ENCODE assay signal across 15 cellular contexts in genomic region chr12:11347810-11348209, GRCh38. TPM values are rescaled to one million over a fixed set of nuclear protein-coding genes. Genes with fewer than 3 reads are reported as not detected.
DNase-seq lines count a peak whose midpoint lies in the region; ATAC-seq, FAIRE-seq and TF ChIP-seq lines count a peak whose summit lies in the region.
"Had no signal": no experiment of that assay in that cellular context is flagged by ENCODE, and none has a peak within 500 bp of the region (broad histone marks: within the 10 kb centered on the region; RNA-seq: fewer than 3 reads in every experiment).

No MANE protein-coding gene starts in this region.

- no peak overlapping the region for H2BK12ac ChIP-seq in H1 (ENCODE audit: low read depth, low read length)

- H2BK120ac ChIP-seq in H1 (replicated peaks; ENCODE audit: low read depth, low read length), result no peak overlapping the region

- H3K4me1 ChIP-seq in H1 (replicated peaks in 1 of 4; ENCODE audit: control insufficient read depth in 3 of 4, insufficient read depth in 4 of 4, low read length in 3 of 4), result no peaks in the 10 kb centered on the region
- H3K4me1 ChIP-seq: prostate gland had no signal

- no peak overlapping the region for H3K18ac ChIP-seq in H1 (ENCODE audit: extremely low read depth, low read length)

- peak; percentile 39 for FAIRE-seq in H1 (lab: Jason Lieb, UNC)

- H4K20me1 ChIP-seq in H1 (replicated peaks in 1 of 2; ENCODE audit: control insufficient read depth in 1 of 2, insufficient read depth in 2 of 2, low read length in 2 of 2), result no peaks in the 10 kb centered on the region
- H4K20me1 ChIP-seq: BLaER1 treated with 17β-estradiol and CSF1 and Interleukin-3, amounts not matched to agents 10 nM and 100 nM had no signal

- H2BK15ac ChIP-seq in H1 (ENCODE audit: low read length), result no peak overlapping the region

- no peaks in the 10 kb centered on the region for H3K79me1 ChIP-seq in H1 (ENCODE audit: low read depth, low read length)

- no peaks in the 10 kb centered on the region for H3K79me2 ChIP-seq in H1 (ENCODE audit: control insufficient read depth in 1 of 2, insufficient read depth in 2 of 2, low read length in 2 of 2)

- no peaks in the 10 kb centered on the region for H3K36me3 ChIP-seq in H1 (ENCODE audit: control insufficient read depth in 2 of 4, insufficient read depth in 4 of 4, low read length in 3 of 4)
- H3K36me3 ChIP-seq: BLaER1 treated with 17β-estradiol and CSF1 and Interleukin-3, amounts not matched to agents 10 nM and 100 nM; MG63; prostate gland had no signal

- no peak for TF ChIP-seq POLR2A in H1 (IDR thresholded peaks at IDR 0.05; ENCODE audit: control extremely low read depth in 1 of 2, low read depth in 2 of 2, low read length in 2 of 2)

- no peak overlapping the region for H2AFZ ChIP-seq in H1 (ENCODE audit: low read length)

- no peak overlapping the region for H3K9ac ChIP-seq in H1 (replicated peaks in 1 of 4; ENCODE audit: extremely low read depth in 1 of 4, low read depth in 3 of 4, low read length in 3 of 4)
- H3K9ac ChIP-seq: BLaER1 treated with 17β-estradiol and CSF1 and Interleukin-3, amounts not matched to agents 10 nM and 100 nM had no signal

- H2BK5ac ChIP-seq in H1 (ENCODE audit: low read depth, low read length), result no peak overlapping the region

- no peak overlapping the region for H4K8ac ChIP-seq in H1 (ENCODE audit: extremely low read depth, insufficient read depth, low read length)

- no peaks in the 10 kb centered on the region for H3K9me3 ChIP-seq in H1 (ENCODE audit: insufficient read depth in 2 of 2, low read depth in 1 of 2, low read length in 1 of 2)
- H3K9me3 ChIP-seq: MG63, prostate gland had no signal

- no peak overlapping the region for H2AK5ac ChIP-seq in H1 (ENCODE audit: low read depth, low read length)

- H3K56ac ChIP-seq in H1 (replicated peaks; ENCODE audit: insufficient read length, low read depth, low read length), result no peak overlapping the region

- no peak overlapping the region for H2BK20ac ChIP-seq in H1 (ENCODE audit: low read length)

- ATAC-seq in HG03457 (IDR thresholded peaks at IDR 0.05; ENCODE audit: unreplicated experiment), result no peak
- ATAC-seq: activated T-helper 17 cell treated with anti-CD3 and anti-CD28 coated beads, Interleukin-2, amount 50 U/mL, for 72 hours had no signal

- WGBS in H1 (ENCODE audit: extremely low coverage in 1 of 2, insufficient coverage in 1 of 2, insufficient read length in 1 of 2, insufficient replicate concordance in 2 of 2, low coverage in 1 of 2, low lambda C conversion rate in 2 of 2, missing lambda C conversion rate in 1 of 2), 2 experiments, result 85% methylated on average over 6 of the region's 6 CpGs; no CpG with 5 or more reads in 1 of the 2 experiments

- no peak overlapping the region for H3K14ac ChIP-seq in H1 (ENCODE audit: insufficient read length)

- no peak overlapping the region for H3K4me3 ChIP-seq in H1 (ENCODE audit: extremely low read depth in 1 of 4, insufficient read depth in 2 of 4, low read depth in 3 of 4, low read length in 4 of 4)
- H3K4me3 ChIP-seq: BLaER1 treated with 17β-estradiol and CSF1 and Interleukin-3, amounts not matched to agents 10 nM and 100 nM; MG63; prostate gland had no signal

- H3K23ac ChIP-seq in H1 (ENCODE audit: insufficient read length), result no peak overlapping the region

- TF ChIP-seq EP300 in H1 (IDR thresholded peaks at IDR 0.05; ENCODE audit: borderline replicate concordance in 1 of 2, low read depth in 2 of 2, low read length in 2 of 2), result no peak

- H3K23me2 ChIP-seq in H1 (ENCODE audit: low read depth, low read length), result no peaks in the 10 kb centered on the region

- H4K91ac ChIP-seq in H1 (replicated peaks; ENCODE audit: insufficient read length, low read length), result no peak overlapping the region

- TF ChIP-seq RAD21 in H1 (IDR thresholded peaks at IDR 0.05 in 1 of 2, conservative IDR thresholded peaks at IDR 0.05 in 1 of 2; ENCODE audit: low read depth in 2 of 2, low read length in 2 of 2), result no peak

- H3K4ac ChIP-seq in H1 (replicated peaks; ENCODE audit: insufficient read length, low read depth, low read length), result no peak overlapping the region

- DNase-seq in 8988T (peak; percentile 1), H1 (ENCODE audit: low read depth in 1 of 2, low spot score in 2 of 2) (no peak), NCI-H2029 treated with DMSO at 0.1 percent for 48 hours (lab: John Stamatoyannopoulos, UW) (no peak), putamen (ENCODE audit: low spot score) (no peak), islet precursor cell (no peak)
- DNase-seq: GOT3; MG63; stimulated activated naive B cell treated with anti-CD40 and anti-IgM and Interleukin-4, amounts not matched to agents 10 μg/mL and 1 μg/mL and 100 μg/mL, for 72 hours had no signal

- POLR2A ChIA-PET in H1 (lab: Charles Lee; ENCODE audit: partially characterized antibody), result no interaction called here

- H3K4me2 ChIP-seq in H1 (ENCODE audit: insufficient read depth in 1 of 2, low read depth in 2 of 2, low read length in 2 of 2), result no peak overlapping the region

- no peak overlapping the region for H4K5ac ChIP-seq in H1 (ENCODE audit: insufficient read length, low read depth, low read length)

- CTCF ChIA-PET in H1 (lab: Charles Lee; ENCODE audit: partially characterized antibody), result interaction anchor here (0.9 kb wide), 1 partner anchor 120 kb away, joined by 3 read pairs; no protein-coding TSS in a partner anchor

- peaks cover 0 to 1% (median 0%) of the 10 kb centered on the region in 4 experiments; a peak in 1 of 7 replicates for H3K27me3 ChIP-seq in H1 (replicated peaks in 1 of 4; ENCODE audit: control insufficient read depth in 3 of 4, extremely low read depth in 1 of 4, insufficient read depth in 3 of 4, low read length in 3 of 4)
- H3K27me3 ChIP-seq: BLaER1 treated with 17β-estradiol and CSF1 and Interleukin-3, amounts not matched to agents 10 nM and 100 nM had no signal

- H3K27ac ChIP-seq in H1 (ENCODE audit: low read depth, low read length), result no peak overlapping the region
- H3K27ac ChIP-seq: BLaER1 treated with 17β-estradiol and CSF1 and Interleukin-3, amounts not matched to agents 10 nM and 100 nM; prostate gland had no signal

- TF ChIP-seq CTCF in GM12872 (IDR thresholded peaks at IDR 0.05; ENCODE audit: insufficient read depth, low read depth, low read length) (peak; percentile 34; the same call in 2 of the 3 replicates), LNCAP (IDR thresholded peaks at IDR 0.05) (peak; percentile 35; the same call in 1 of the 2 replicates), H1 (IDR thresholded peaks at IDR 0.05; ENCODE audit: control extremely low read depth in 1 of 3, insufficient read depth in 1 of 3, low read depth in 1 of 3, low read length in 3 of 3) (peak in 1 of 3 experiments; percentile 31; a peak in 2 of 4 replicates)

TF ChIP-seq in H1, 55 proteins besides CTCF, POLR2A, EP300 and RAD21:
- TF ChIP-seq SIN3A (conservative IDR thresholded peaks at IDR 0.05 in 1 of 2, IDR thresholded peaks at IDR 0.05 in 1 of 2; ENCODE audit: low read depth in 1 of 2, low read length in 2 of 2) (no peak), YY1 (IDR thresholded peaks at IDR 0.05; ENCODE audit: low read depth, low read length) (no peak), HDAC6 (IDR thresholded peaks at IDR 0.05; ENCODE audit: low read depth, low read length) (no peak), SP2 (IDR thresholded peaks at IDR 0.05; ENCODE audit: low read length) (no peak), CHD1 (IDR thresholded peaks at IDR 0.05; ENCODE audit: low read depth, low read length) (no peak), ZNF274 (IDR thresholded peaks at IDR 0.05; ENCODE audit: borderline replicate concordance, extremely low read depth, low read length) (no peak), RXRA (IDR thresholded peaks at IDR 0.05; ENCODE audit: insufficient read depth, low read depth, low read length) (no peak)
- TF ChIP-seq, protein P1, sequence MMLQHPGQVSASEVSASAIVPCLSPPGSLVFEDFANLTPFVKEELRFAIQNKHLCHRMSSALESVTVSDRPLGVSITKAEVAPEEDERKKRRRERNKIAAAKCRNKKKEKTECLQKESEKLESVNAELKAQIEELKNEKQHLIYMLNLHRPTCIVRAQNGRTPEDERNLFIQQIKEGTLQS (IDR thresholded peaks at IDR 0.05; ENCODE audit: insufficient read depth, low read depth, low read length), result no peak

RNA-seq across cellular contexts. Expression of gene PRB4, which starts 37.6 kb away (rescaled TPM):
- total RNA-seq in H1 (2021; fragmentation: NEBNext Ultra II Directional; extraction: Animal tissue kit (Norgen Biotek cat#: 25700)), result not detected in 2 replicates
- polyA plus RNA-seq in H1 (2011; rRNA removed), result not detected in 2 replicates
- not detected for polyA plus RNA-seq in H1 (2011; cell fraction: cytosol; rRNA removed)
- not detected for polyA plus RNA-seq in H1 (2011; cell fraction: nucleus; rRNA removed)
- not detected in 4 replicates for polyA plus RNA-seq in H1 (2012, experiment 1 of 2)
- polyA plus RNA-seq in H1 (2012, experiment 2 of 2), result not detected
- polyA plus RNA-seq in H1 (2013, experiment 1 of 2), result not detected
- not detected for polyA plus RNA-seq in H1 (2013, experiment 2 of 2)
- not detected in 2 replicates for polyA minus RNA-seq in H1 (2011; rRNA and poly(A)+ RNA removed)
- not detected for polyA minus RNA-seq in H1 (2011; cell fraction: cytosol; rRNA and poly(A)+ RNA removed)
- not detected for polyA minus RNA-seq in H1 (2011; cell fraction: nucleus; rRNA and poly(A)+ RNA removed)
- total RNA-seq: activated T-helper 17 cell treated with anti-CD3 and anti-CD28 coated beads, Interleukin-2, amount 50 U/mL, for 72 hours; mesenteric fat pad; prostate gland had no signal

RNA-seq across cellular contexts. Expression of gene PRB2, which starts 47.6 kb away (rescaled TPM):
- not detected in 2 replicates for total RNA-seq in H1 (2021; fragmentation: NEBNext Ultra II Directional; extraction: Animal tissue kit (Norgen Biotek cat#: 25700))
- not detected in 2 replicates for polyA plus RNA-seq in H1 (2011; rRNA removed)
- polyA plus RNA-seq in H1 (2011; cell fraction: cytosol; rRNA removed), result not detected
- not detected for polyA plus RNA-seq in H1 (2011; cell fraction: nucleus; rRNA removed)
- not detected in 4 replicates for polyA plus RNA-seq in H1 (2012, experiment 1 of 2)
- not detected for polyA plus RNA-seq in H1 (2012, experiment 2 of 2)
- 0.04 TPM for polyA plus RNA-seq in H1 (2013, experiment 1 of 2)
- not detected for polyA plus RNA-seq in H1 (2013, experiment 2 of 2)
- polyA minus RNA-seq in H1 (2011; rRNA and poly(A)+ RNA removed), result not detected in 2 replicates
- not detected for polyA minus RNA-seq in H1 (2011; cell fraction: cytosol; rRNA and poly(A)+ RNA removed)
- polyA minus RNA-seq in H1 (2011; cell fraction: nucleus; rRNA and poly(A)+ RNA removed), result not detected
- total RNA-seq: activated T-helper 17 cell treated with anti-CD3 and anti-CD28 coated beads, Interleukin-2, amount 50 U/mL, for 72 hours; mesenteric fat pad; prostate gland had no signal
